ENCODE assay signal across 10 cellular contexts in genomic region chr17:77322284-77322533, GRCh38.
DNase-seq lines count a peak whose midpoint lies in the region; ATAC-seq and TF ChIP-seq lines count a peak whose summit lies in the region.
"Had no signal": no experiment of that assay in that cellular context is flagged by ENCODE, and none has a peak within 500 bp of the region (broad histone marks: within the 10 kb centered on the region; RNA-seq: fewer than 3 reads in every experiment).

No MANE protein-coding gene starts in this region.

- H3K36me3 ChIP-seq in GM23338 (ENCODE audit: insufficient read depth) = no peaks in the 10 kb centered on the region

- H3K79me2 ChIP-seq in GM23338 (replicated peaks; ENCODE audit: insufficient read depth) = peaks cover 14% of the 10 kb centered on the region

- no peak for DNase-seq in stimulated activated naive CD8-positive, alpha-beta T cell treated with anti-CD3 and anti-CD28 coated beads, Interleukin-15, amount 100 ng/mL, for 72 hours
- DNase-seq in chondrocyte (ENCODE audit: low spot score) (no peak), ecto neural progenitor cell (ENCODE audit: low spot score) (no peak), GM23338 (ENCODE audit: low spot score) (no peak), GM10248 (ENCODE audit: extremely low spot score) (no peak)
- DNase-seq: NCI-H526; stimulated activated naive CD4-positive, alpha-beta T cell had no signal

- H3K9me3 Mint-ChIP-seq in stimulated activated naive CD8-positive, alpha-beta T cell treated with anti-CD3 and anti-CD28 coated beads, Interleukin-15, Interleukin-2, amounts not matched to agents 100 ng/mL and 50 ng/mL, for 24 hours = no peaks in the 10 kb centered on the region
- H3K9me3 Mint-ChIP-seq in stimulated activated naive CD8-positive, alpha-beta T cell treated with anti-CD3 and anti-CD28 coated beads, Interleukin-15, amount 100 ng/mL, for 72 hours = no peaks in the 10 kb centered on the region
- H3K9me3 Mint-ChIP-seq in chondrocyte (ENCODE audit: low read depth) (no peaks in the 10 kb centered on the region), nephron (no peaks in the 10 kb centered on the region), GM23338 (no peaks in the 10 kb centered on the region; the same call in 2 of the 3 replicates)

- no peak for ATAC-seq in stimulated activated naive CD8-positive, alpha-beta T cell treated with anti-CD3 and anti-CD28 coated beads, Interleukin-15, amount 100 ng/mL, for 72 hours
- ATAC-seq in GM23338 (no peak), GM18858 (IDR thresholded peaks at IDR 0.05; ENCODE audit: unreplicated experiment) (no peak)

- no peak overlapping the region for H3K27ac ChIP-seq in GM23338 (ENCODE audit: low read depth)

- TF ChIP-seq CTCF in chondrocyte (IDR thresholded peaks at IDR 0.05) (no peak), nephron (IDR thresholded peaks at IDR 0.05; ENCODE audit: unreplicated experiment in 3 of 3) (no peak), GM23338 (conservative IDR thresholded peaks at IDR 0.05; ENCODE audit: low read depth in 2 of 2) (no peak), GM10248 (IDR thresholded peaks at IDR 0.05; ENCODE audit: control extremely low read depth, extremely low read depth, low read depth, missing control alignments) (no peak)

- H4K20me1 ChIP-seq in GM23338 (replicated peaks; ENCODE audit: insufficient read depth) = peaks cover 9% of the 10 kb centered on the region

- H3K9me2 ChIP-seq in GM23338 (ENCODE audit: insufficient read depth) = no peaks in the 10 kb centered on the region

- CTCF ChIA-PET in GM10248 (lab: Yijun Ruan, JAX) = interaction anchor here (1.4 to 1.9 kb wide), 3 partner anchors 10 to 173 kb away, joined by 4 to 9 read pairs (median 5); no protein-coding TSS in a partner anchor

- H3K4me3 ChIP-seq in GM23338 = no peak overlapping the region

- peaks cover 5% of the 10 kb centered on the region; the same call in 1 of the 2 replicates for H3K4me1 ChIP-seq in GM23338 (ENCODE audit: insufficient read depth)

- no peak overlapping the region for H2AFZ ChIP-seq in GM23338

- peaks cover 70% of the 10 kb centered on the region for H3K4me1 Mint-ChIP-seq in stimulated activated naive CD8-positive, alpha-beta T cell treated with anti-CD3 and anti-CD28 coated beads, Interleukin-15, Interleukin-2, amounts not matched to agents 100 ng/mL and 50 ng/mL, for 24 hours (ENCODE audit: low read depth)
- peaks cover 84% of the 10 kb centered on the region for H3K4me1 Mint-ChIP-seq in stimulated activated naive CD8-positive, alpha-beta T cell treated with anti-CD3 and anti-CD28 coated beads, Interleukin-15, amount 100 ng/mL, for 72 hours
- H3K4me1 Mint-ChIP-seq in chondrocyte (ENCODE audit: low read depth) = peaks cover 87% of the 10 kb centered on the region
- H3K4me1 Mint-ChIP-seq in nephron = peaks cover 72% of the 10 kb centered on the region
- peaks cover 34% of the 10 kb centered on the region for H3K4me1 Mint-ChIP-seq in GM23338

- POLR2A ChIA-PET in GM10248 (lab: Yijun Ruan, JAX) = no interaction called here

- peak overlapping the region; percentile 52 for H3K27ac Mint-ChIP-seq in stimulated activated naive CD8-positive, alpha-beta T cell treated with anti-CD3 and anti-CD28 coated beads, Interleukin-15, Interleukin-2, amounts not matched to agents 100 ng/mL and 50 ng/mL, for 24 hours
- no peak overlapping the region for H3K27ac Mint-ChIP-seq in stimulated activated naive CD8-positive, alpha-beta T cell treated with anti-CD3 and anti-CD28 coated beads, Interleukin-15, amount 100 ng/mL, for 72 hours
- H3K27ac Mint-ChIP-seq in chondrocyte (ENCODE audit: unreplicated experiment) (peak overlapping the region; percentile 100), nephron (peak overlapping the region; percentile 98 to 99 (median 99)), GM23338 (no peak overlapping the region)

- H3K4me3 Mint-ChIP-seq in stimulated activated naive CD8-positive, alpha-beta T cell treated with anti-CD3 and anti-CD28 coated beads, Interleukin-15, Interleukin-2, amounts not matched to agents 100 ng/mL and 50 ng/mL, for 24 hours = peak overlapping the region; percentile 13
- no peak overlapping the region for H3K4me3 Mint-ChIP-seq in stimulated activated naive CD8-positive, alpha-beta T cell treated with anti-CD3 and anti-CD28 coated beads, Interleukin-15, amount 100 ng/mL, for 72 hours
- H3K4me3 Mint-ChIP-seq in chondrocyte (ENCODE audit: unreplicated experiment) = peak overlapping the region; percentile 93
- peak overlapping the region in 2 of 3 experiments; percentile 67 to 74 for H3K4me3 Mint-ChIP-seq in nephron
- no peak overlapping the region for H3K4me3 Mint-ChIP-seq in GM23338

- no peaks in the 10 kb centered on the region for H3F3A ChIP-seq in GM23338 (replicated peaks; ENCODE audit: low read depth)

- no peaks in the 10 kb centered on the region for H3K27me3 ChIP-seq in GM23338 (ENCODE audit: insufficient read depth)

- H3K4me2 ChIP-seq in GM23338 = no peak overlapping the region

- no peaks in the 10 kb centered on the region for H3K36me3 Mint-ChIP-seq in stimulated activated naive CD8-positive, alpha-beta T cell treated with anti-CD3 and anti-CD28 coated beads, Interleukin-15, Interleukin-2, amounts not matched to agents 100 ng/mL and 50 ng/mL, for 24 hours (ENCODE audit: low read depth)
- no peaks in the 10 kb centered on the region for H3K36me3 Mint-ChIP-seq in chondrocyte (ENCODE audit: low read depth)
- H3K36me3 Mint-ChIP-seq in nephron (ENCODE audit: low read depth) = no peaks in the 10 kb centered on the region
- H3K36me3 Mint-ChIP-seq in GM23338 (ENCODE audit: low read depth) = no peaks in the 10 kb centered on the region; the same call in 2 of the 3 replicates

- no peaks in the 10 kb centered on the region for H3K27me3 Mint-ChIP-seq in stimulated activated naive CD8-positive, alpha-beta T cell treated with anti-CD3 and anti-CD28 coated beads, Interleukin-15, Interleukin-2, amounts not matched to agents 100 ng/mL and 50 ng/mL, for 24 hours
- no peaks in the 10 kb centered on the region for H3K27me3 Mint-ChIP-seq in stimulated activated naive CD8-positive, alpha-beta T cell treated with anti-CD3 and anti-CD28 coated beads, Interleukin-15, amount 100 ng/mL, for 72 hours
- H3K27me3 Mint-ChIP-seq in chondrocyte (ENCODE audit: low read depth) (no peaks in the 10 kb centered on the region), nephron (ENCODE audit: low read depth) (peaks cover 5% of the 10 kb centered on the region), GM23338 (ENCODE audit: insufficient read depth, low read depth, poor library complexity) (peaks cover 4% of the 10 kb centered on the region)

TF ChIP-seq in GM23338, 12 proteins besides CTCF, POLR2A, EP300 and RAD21:
- TF ChIP-seq CREB1 (CRISPR knock-in tag; IDR thresholded peaks at IDR 0.05; ENCODE audit: low read depth) (no peak), JUNB (IDR thresholded peaks at IDR 0.05; ENCODE audit: unreplicated experiment) (no peak), POLR2AphosphoS5 (IDR thresholded peaks at IDR 0.05; ENCODE audit: low read depth) (no peak), STAT1 (IDR thresholded peaks at IDR 0.05; ENCODE audit: unreplicated experiment) (no peak), NANOG (IDR thresholded peaks at IDR 0.05; ENCODE audit: borderline replicate concordance) (no peak), EZH2 (IDR thresholded peaks at IDR 0.05; ENCODE audit: low read depth, unreplicated experiment) (no peak), ZNF114 (CRISPR knock-in tag; IDR thresholded peaks at IDR 0.05) (no peak), ETS1 (IDR thresholded peaks at IDR 0.05) (no peak)

Comparison
In these comparisons a context has a peak if more than half of its experiments do, and no peak if none do; other contexts are left out.
1. H3K27ac Mint-ChIP-seq: peak in stimulated activated naive CD8-positive, alpha-beta T cell treated with anti-CD3 and anti-CD28 coated beads, Interleukin-15, Interleukin-2, amounts not matched to agents 100 ng/mL and 50 ng/mL, for 24 hours (single experiment), chondrocyte (single experiment) and nephron (3 of 3); none in stimulated activated naive CD8-positive, alpha-beta T cell treated with anti-CD3 and anti-CD28 coated beads, Interleukin-15, amount 100 ng/mL, for 72 hours (0 of 2) and GM23338 (single experiment).
2. H3K4me3 Mint-ChIP-seq: peak in stimulated activated naive CD8-positive, alpha-beta T cell treated with anti-CD3 and anti-CD28 coated beads, Interleukin-15, Interleukin-2, amounts not matched to agents 100 ng/mL and 50 ng/mL, for 24 hours (single experiment), chondrocyte (single experiment) and nephron (2 of 3); none in stimulated activated naive CD8-positive, alpha-beta T cell treated with anti-CD3 and anti-CD28 coated beads, Interleukin-15, amount 100 ng/mL, for 72 hours (0 of 2) and GM23338 (single experiment).